Comparison of ENCODE assay signal across 36 cellular contexts in genomic region chr12:23930599-23930998, GRCh38. TPM values are rescaled to one million over a fixed set of nuclear protein-coding genes. Genes with fewer than 3 reads are reported as not detected.
DNase-seq lines count a peak whose midpoint lies in the region; ATAC-seq, FAIRE-seq and TF ChIP-seq lines count a peak whose summit lies in the region.
"Had no signal": no experiment of that assay in that cellular context is flagged by ENCODE, and none has a peak within 500 bp of the region (broad histone marks: within the 10 kb centered on the region; RNA-seq: fewer than 3 reads in every experiment).

No MANE protein-coding gene starts in this region.

- H3K4me1 ChIP-seq in HepG2 (ENCODE audit: insufficient read depth, low read length) (peaks cover 39% of the 10 kb centered on the region), right lobe of liver (no peaks in the 10 kb centered on the region), GM12878 (ENCODE audit: control insufficient read depth, insufficient read depth, low read length) (no peaks in the 10 kb centered on the region)
- H3K4me1 ChIP-seq: A549; BE2C; BLaER1; BLaER1 treated with 17β-estradiol and CSF1 and Interleukin-3, amounts not matched to agents 10 nM and 100 nM; Caco-2 had no signal

- BruUV-seq in HepG2 (replicated peaks; lab: Mats Ljungman, UMichigan) (no TSS peak), GM12878 (replicated peaks; lab: Mats Ljungman, UMichigan) (no TSS peak)

- no peak overlapping the region for H2AFZ ChIP-seq in HepG2 (ENCODE audit: low read length)
- no peak overlapping the region for H2AFZ ChIP-seq in GM12878 (ENCODE audit: control insufficient read depth, low read depth, low read length)

- TF ChIP-seq CTCF in HepG2 (CRISPR knock-in tag; IDR thresholded peaks at IDR 0.05), result no peak
- no peak for TF ChIP-seq CTCF in right lobe of liver (IDR thresholded peaks at IDR 0.05)
- TF ChIP-seq CTCF in GM12878 (IDR thresholded peaks at IDR 0.05 in 2 of 3, conservative IDR thresholded peaks at IDR 0.05 in 1 of 3; ENCODE audit: control insufficient read depth in 2 of 3, extremely low read depth in 1 of 3, insufficient read depth in 1 of 3, low read depth in 3 of 3, low read length in 3 of 3), result no peak

- H3K36me3 ChIP-seq in HepG2 (replicated peaks in 1 of 2; ENCODE audit: control insufficient read depth in 1 of 2, insufficient read depth in 2 of 2, low read length in 2 of 2) (no peaks in the 10 kb centered on the region), right lobe of liver (no peaks in the 10 kb centered on the region), GM12878 (ENCODE audit: control insufficient read depth in 2 of 2, insufficient read depth in 2 of 2, low read length in 1 of 2) (no peaks in the 10 kb centered on the region)
- H3K36me3 ChIP-seq: BE2C; BLaER1; BLaER1 treated with 17β-estradiol and CSF1 and Interleukin-3, amounts not matched to agents 10 nM and 100 nM had no signal

- H3K9me3 ChIP-seq in HepG2 (ENCODE audit: low read length) (peaks cover 6% of the 10 kb centered on the region; the same call in 1 of the 2 replicates), right lobe of liver (no peaks in the 10 kb centered on the region), GM12878 (replicated peaks; ENCODE audit: control insufficient read depth, insufficient read depth, low read length) (no peaks in the 10 kb centered on the region)
- H3K9me3 ChIP-seq: A549; BE2C; BLaER1; BLaER1 treated with 17β-estradiol and CSF1 and Interleukin-3, amounts not matched to agents 10 nM and 100 nM had no signal

- RAD21 ChIA-PET in GM12878 (lab: Charles Lee; ENCODE audit: unreplicated experiment), result no interaction called here

- H3K79me2 ChIP-seq in HepG2 (ENCODE audit: insufficient read depth, low read length) (peaks cover 98% of the 10 kb centered on the region), GM12878 (ENCODE audit: control insufficient read depth, insufficient read depth, low read length) (no peaks in the 10 kb centered on the region)

- CTCF ChIA-PET in HepG2 (lab: Yijun Ruan, JAX; ENCODE audit: low intra/inter-chr PET ratio, low total read pairs), result no interaction called here
- CTCF ChIA-PET in GM12878 (lab: Yijun Ruan, JAX), result no interaction called here

- H3K9ac ChIP-seq in HepG2 (ENCODE audit: insufficient read depth, low read depth, low read length) (no peak overlapping the region), GM12878 (ENCODE audit: control insufficient read depth, insufficient read depth, low read length) (no peak overlapping the region)
- H3K9ac ChIP-seq: BLaER1; BLaER1 treated with 17β-estradiol and CSF1 and Interleukin-3, amounts not matched to agents 10 nM and 100 nM had no signal

- H3K4me3 ChIP-seq in HepG2 (replicated peaks in 1 of 3; ENCODE audit: insufficient read depth in 1 of 3, low read depth in 2 of 3, low read length in 3 of 3) (no peak overlapping the region), right lobe of liver (no peak overlapping the region), GM12878 (no peak overlapping the region)
- H3K4me3 ChIP-seq: A549; BLaER1; BLaER1 treated with 17β-estradiol and CSF1 and Interleukin-3, amounts not matched to agents 10 nM and 100 nM had no signal

- intact Hi-C loops in HepG2 (cut with micrococcal nuclease; ENCODE audit: unreplicated experiment), result no loop called here
- intact Hi-C loops in right lobe of liver (cut with DNase I), result no loop called here
- intact Hi-C loops in GM12878 (cut with micrococcal nuclease; ENCODE audit: unreplicated experiment), result no loop called here

- no peaks in the 10 kb centered on the region; the same call in 1 of the 2 replicates for H4K20me1 ChIP-seq in HepG2 (ENCODE audit: insufficient read depth, low read length)
- H4K20me1 ChIP-seq in GM12878 (ENCODE audit: control insufficient read depth, insufficient read depth), result no peaks in the 10 kb centered on the region
- H4K20me1 ChIP-seq: BLaER1; BLaER1 treated with 17β-estradiol and CSF1 and Interleukin-3, amounts not matched to agents 10 nM and 100 nM had no signal

- in situ Hi-C loops in HepG2 (cut with HindIII; ENCODE audit: extremely low pct_ligation_motif_present, low pct_unique_long_range_greater_than_20kb) (no loop called here), GM12878 (cut with MboI) (no loop called here)

- H3K4me2 ChIP-seq in HepG2 (ENCODE audit: low read depth, low read length) (no peak overlapping the region), GM12878 (ENCODE audit: control insufficient read depth, insufficient read depth) (no peak overlapping the region)
- H3K4me2 ChIP-seq: A549; BLaER1; BLaER1 treated with 17β-estradiol and CSF1 and Interleukin-3, amounts not matched to agents 10 nM and 100 nM had no signal

- no peak for TF ChIP-seq POLR2A in HepG2 (IDR thresholded peaks at IDR 0.05; ENCODE audit: insufficient read depth in 1 of 2, low read depth in 2 of 2, low read length in 2 of 2)
- TF ChIP-seq POLR2A in right lobe of liver (IDR thresholded peaks at IDR 0.05), result no peak
- TF ChIP-seq POLR2A in GM12878 (IDR thresholded peaks at IDR 0.05; ENCODE audit: low read depth, low read length), result no peak

- TF ChIP-seq RAD21 in HepG2 (CRISPR knock-in tag; IDR thresholded peaks at IDR 0.05), result no peak
- no peak for TF ChIP-seq RAD21 in GM12878 (IDR thresholded peaks at IDR 0.05; ENCODE audit: insufficient read depth, low read depth, low read length)

- TF ChIP-seq EP300 in HepG2 (IDR thresholded peaks at IDR 0.05; ENCODE audit: low read depth in 2 of 2, low read length in 2 of 2) (no peak), HepG2 (CRISPR knock-in tag; IDR thresholded peaks at IDR 0.05; ENCODE audit: borderline replicate concordance) (no peak), GM12878 (IDR thresholded peaks at IDR 0.05; ENCODE audit: borderline replicate concordance in 1 of 2, control insufficient read depth in 1 of 2, low read depth in 2 of 2, low read length in 2 of 2) (peak in 1 of 2 experiments; percentile 40; a peak in 1 of 4 replicates)

- FAIRE-seq in HepG2 (lab: Jason Lieb, UNC) (no peak), GM12878 (lab: Jason Lieb, UNC) (no peak)
- FAIRE-seq: A549, D721Med had no signal

- POLR2A ChIA-PET in HepG2 (lab: Yijun Ruan, JAX) (no interaction called here), GM12878 (lab: Charles Lee) (no interaction called here)

- ATAC-seq in HepG2, result no peak
- no peak for ATAC-seq in right lobe of liver
- ATAC-seq in HG02610 (IDR thresholded peaks at IDR 0.05; ENCODE audit: unreplicated experiment), result peak; percentile 70
- ATAC-seq in HG02870 (IDR thresholded peaks at IDR 0.05; ENCODE audit: unreplicated experiment), result peak; percentile 56
- ATAC-seq in GM12878, result peak; percentile 62
- ATAC-seq in GM19328 (IDR thresholded peaks at IDR 0.05; ENCODE audit: unreplicated experiment), result no peak
- ATAC-seq in HG02571 (IDR thresholded peaks at IDR 0.05; ENCODE audit: unreplicated experiment), result no peak
- ATAC-seq: A549; CD8-positive, alpha-beta T cell had no signal

- SMC1A ChIA-PET in GM12878 (lab: Charles Lee; ENCODE audit: uncharacterized antibody, unreplicated experiment), result interaction anchor here (1.1 kb wide), 1 partner anchor 94 kb away, joined by 3 read pairs; no protein-coding TSS in a partner anchor

- 100% methylated on average over 2 of the region's 2 CpGs for WGBS in HepG2 (ENCODE audit: low lambda C conversion rate)
- WGBS in right lobe of liver (ENCODE audit: insufficient coverage, low coverage, low lambda C conversion rate, missing lambda C conversion rate), result 82% methylated on average over 2 of the region's 2 CpGs
- 25% methylated on average over 2 of the region's 2 CpGs for WGBS in GM12878 (ENCODE audit: insufficient coverage, insufficient replicate concordance, low lambda C conversion rate, missing lambda C conversion rate)

- H3K27me3 ChIP-seq in HepG2 (ENCODE audit: control insufficient read depth in 1 of 2, insufficient read depth in 2 of 2, low read length in 2 of 2) (no peaks in the 10 kb centered on the region), right lobe of liver (no peaks in the 10 kb centered on the region), GM12878 (replicated peaks in 1 of 2; ENCODE audit: control insufficient read depth in 2 of 2, insufficient read depth in 2 of 2, low read length in 1 of 2) (no peaks in the 10 kb centered on the region)
- H3K27me3 ChIP-seq: BE2C; BLaER1; BLaER1 treated with 17β-estradiol and CSF1 and Interleukin-3, amounts not matched to agents 10 nM and 100 nM had no signal

- DNase-seq in HepG2 (ENCODE audit: low spot score) (no peak), right lobe of liver (no peak), GM12878 (ENCODE audit: low read depth, low spot score) (no peak), cerebellar cortex (ENCODE audit: low spot score) (no peak)
- DNase-seq: 8988T; ACHN; AML-193; BE2C; C1 segment of cervical spinal cord; Caco-2; Calu3; CD4-positive, alpha-beta memory T cell; CD4-positive, alpha-beta T cell; CD4-positive, CD25-positive, alpha-beta regulatory T cell; CD8-positive, alpha-beta memory T cell; CD8-positive, alpha-beta T cell; COR-L47; DMS 273 treated with DMSO at 0.1 percent for 48 hours; DMS153; DMS53; DMS79; DMS79 treated with DMSO at 0.1 percent for 48 hours; DND-41; EL had no signal

- H3K27ac ChIP-seq in HepG2 (ENCODE audit: extremely low read length, insufficient read depth, low read length) (no peak overlapping the region), right lobe of liver (no peak overlapping the region), GM12878 (ENCODE audit: control insufficient read depth, insufficient read depth) (no peak overlapping the region)
- H3K27ac ChIP-seq: 22Rv1; A549; BLaER1; BLaER1 treated with 17β-estradiol and CSF1 and Interleukin-3, amounts not matched to agents 10 nM and 100 nM; C4-2B had no signal

RNA-seq across cellular contexts. Expression of gene SOX5, which starts 18.9 kb away (rescaled TPM):
- total RNA-seq in HepG2 (2016; rRNA removed; fragmentation: Illumina TruSeq; extraction: Trizol), result 42.9 and 76.4 TPM in 2 replicates
- total RNA-seq in HepG2 (2016; cell fraction: cytosol; rRNA removed; fragmentation: Illumina TruSeq; extraction: Trizol; ENCODE audit: low read depth), result 197 and 224 TPM in 2 replicates
- 43.4 and 67.6 TPM in 2 replicates for total RNA-seq in HepG2 (2016; cell fraction: insoluble cytoplasmic fraction; rRNA removed; fragmentation: Illumina TruSeq; extraction: Trizol)
- 53.4 and 59.2 TPM in 2 replicates for total RNA-seq in HepG2 (2016; cell fraction: membrane; rRNA removed; fragmentation: Illumina TruSeq; extraction: Trizol)
- total RNA-seq in HepG2 (2016; cell fraction: nucleus; rRNA removed; fragmentation: Illumina TruSeq; extraction: Trizol), result 328 and 346 TPM in 2 replicates
- 17.9 and 18.5 TPM in 2 replicates for polyA plus RNA-seq in HepG2 (2011; rRNA removed)
- polyA plus RNA-seq in HepG2 (2011; cell fraction: cytosol; rRNA removed), result 8.8 and 11.0 TPM in 2 replicates
- polyA plus RNA-seq in HepG2 (2011; cell fraction: nucleus; rRNA removed), result 21.4 and 35.4 TPM in 2 replicates
- polyA plus RNA-seq in HepG2 (2012), result 6.1 and 6.7 TPM in 2 replicates
- 1.5 and 1.6 TPM in 2 replicates for polyA plus RNA-seq in HepG2 (2016; cell fraction: cytosol; fragmentation: Illumina TruSeq; extraction: Trizol; ENCODE audit: low read depth)
- polyA plus RNA-seq in HepG2 (2016; cell fraction: insoluble cytoplasmic fraction; fragmentation: Illumina TruSeq; extraction: Trizol; ENCODE audit: low read depth), result 16.8 and 17.1 TPM in 2 replicates
- 2.0 and 3.2 TPM in 2 replicates for polyA plus RNA-seq in HepG2 (2016; cell fraction: membrane; fragmentation: Illumina TruSeq; extraction: Trizol; ENCODE audit: low read depth)
- polyA plus RNA-seq in HepG2 (2016; cell fraction: nucleus; fragmentation: Illumina TruSeq; extraction: Trizol; ENCODE audit: insufficient read depth, low read depth), result 27.3 and 29.1 TPM in 2 replicates
- 259 TPM in 1 of 2 replicates, not detected in the other for polyA minus RNA-seq in HepG2 (2011; rRNA and poly(A)+ RNA removed; ENCODE audit: low replicate concordance)
- polyA minus RNA-seq in HepG2 (2011; cell fraction: cytosol; rRNA and poly(A)+ RNA removed), result 21.6 and 22.5 TPM in 2 replicates
- polyA minus RNA-seq in HepG2 (2011; cell fraction: nucleus; rRNA and poly(A)+ RNA removed), result 385 and 392 TPM in 2 replicates
- 10 to 100 TPM; 14.8 to 34.3 (median 31.1) TPM for total RNA-seq in right lobe of liver
- total RNA-seq in GM12878 (2013; cell fraction: nucleolus; rRNA removed), result 0.21 and 1.1 TPM in 2 replicates
- total RNA-seq in GM12878 (2014; rRNA removed), result 0.27 and 1.0 TPM in 2 replicates
- 0.14 and 0.76 TPM in 2 replicates for total RNA-seq in GM12878 (2014; rRNA removed; fragmentation: Illumina TruSeq; extraction: Trizol)
- 0.21 and 0.82 TPM in 2 replicates for total RNA-seq in GM12878 (2021)
- polyA plus RNA-seq in GM12878 (2011; ENCODE audit: low read depth), result not detected
- 0.55 and 0.99 TPM in 2 replicates for polyA plus RNA-seq in GM12878 (2011; rRNA removed)
- polyA plus RNA-seq in GM12878 (2011; cell fraction: cytosol; rRNA removed), result 0.62 and 1.0 TPM in 2 replicates
- polyA plus RNA-seq in GM12878 (2011; cell fraction: nucleus; rRNA removed), result 0.98 and 0.99 TPM in 2 replicates
- polyA plus RNA-seq in GM12878 (2012), result 0.17 TPM in 1 of 2 replicates, not detected in the other
- polyA plus RNA-seq in GM12878 (2014; fragmentation: Illumina TruSeq; extraction: Trizol), result 0.10 and 0.18 TPM in 2 replicates
- polyA plus RNA-seq in GM12878 (2014; fragmentation: Nextera tagmentation; extraction: Ambion mirVana), result under 1 TPM; 0.08 to 0.22 TPM
- 0.14 and 0.19 TPM in 2 replicates for polyA plus RNA-seq in GM12878 (2014; rRNA removed)
- polyA plus RNA-seq in GM12878 (2016; fragmentation: Nextera tagmentation; extraction: Ambion mirVana), result under 1 TPM; 0.08 to 0.27 TPM
- polyA minus RNA-seq in GM12878 (2011; rRNA and poly(A)+ RNA removed), result 4.4 and 4.8 TPM in 2 replicates
- 1.2 TPM in 1 of 2 replicates, not detected in the other for polyA minus RNA-seq in GM12878 (2011; cell fraction: cytosol; rRNA and poly(A)+ RNA removed)
- polyA minus RNA-seq in GM12878 (2011; cell fraction: nucleus; rRNA and poly(A)+ RNA removed), result 4.0 and 5.6 TPM in 2 replicates
- total RNA-seq: A172; Calu3; CD4-positive, alpha-beta memory T cell; CD4-positive, alpha-beta T cell; CD4-positive, CD25-positive, alpha-beta regulatory T cell; CD8-positive, alpha-beta T cell had no signal
- polyA plus RNA-seq: A549; CD14-positive monocyte; CD4-positive, CD25-positive, alpha-beta regulatory T cell; CD8-positive, alpha-beta memory T cell had no signal

Comparison
In these comparisons a context has a peak if more than half of its experiments do, and no peak if none do; other contexts are left out.
1. ATAC-seq: peak in HG02610 (single experiment), HG02870 (single experiment) and GM12878 (single experiment); none in HepG2 (single experiment), right lobe of liver (0 of 4), GM19328 (single experiment) and HG02571 (single experiment).
2. RNA of gene SOX5, which starts 18.9 kb away (total RNA-seq): 42.9 to 346 TPM in HepG2 and 14.8 to 34.3 TPM in right lobe of liver; 0.14 to 1.1 TPM in GM12878; every median in the first group is over 4 times any median in the second.